Comparison of ENCODE assay signal across 8 cellular contexts in the genomic region with DNA sequence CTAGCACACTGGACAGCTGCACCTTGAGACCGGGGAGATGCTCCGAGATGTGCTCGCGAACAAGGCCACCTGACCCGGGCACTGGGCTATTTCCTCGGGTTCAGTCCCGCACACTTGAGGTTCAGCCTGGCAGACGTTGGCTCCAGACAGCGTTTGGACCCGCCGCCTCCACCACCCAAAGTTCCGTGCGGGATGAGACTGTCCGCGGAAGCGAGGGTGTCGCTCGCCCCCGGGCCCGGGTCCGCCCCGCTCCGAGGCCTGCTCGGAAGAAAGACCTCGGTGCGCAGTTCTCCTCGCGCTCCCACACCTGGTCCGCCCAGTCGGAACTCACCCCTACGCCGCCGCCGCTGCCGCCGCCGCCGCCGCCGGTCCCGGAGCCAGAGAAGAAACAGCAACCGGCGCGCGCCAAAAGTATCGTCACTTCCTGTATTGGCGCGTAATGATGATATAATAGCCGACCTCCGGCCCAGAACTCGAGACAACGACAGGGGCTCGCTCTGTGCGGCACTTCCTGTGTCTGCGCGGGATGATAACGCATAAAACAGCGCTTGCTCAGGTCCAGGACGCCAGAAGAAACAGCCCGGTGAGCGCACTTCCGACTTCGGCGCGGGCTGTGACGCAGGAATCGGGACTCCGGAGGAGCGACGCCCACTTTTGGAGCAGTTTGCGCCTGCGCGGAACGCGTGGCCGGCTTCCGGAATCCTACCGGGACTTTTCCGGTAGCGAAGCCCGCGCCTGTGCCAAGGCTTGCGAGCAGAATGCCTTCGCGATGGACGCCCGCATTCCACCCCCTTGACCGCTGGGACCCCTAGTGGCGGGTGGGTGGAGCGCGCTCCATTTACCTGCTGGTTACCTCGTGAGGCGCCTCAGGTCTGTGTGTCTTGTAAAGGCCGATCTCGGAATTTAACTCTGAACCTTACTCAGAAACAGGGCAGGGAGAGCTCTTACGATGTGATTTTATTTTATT. TPM values are rescaled to one million over a fixed set of nuclear protein-coding genes. Genes with fewer than 3 reads are reported as not detected.
DNase-seq lines count a peak whose midpoint lies in the region; ATAC-seq, FAIRE-seq and TF ChIP-seq lines count a peak whose summit lies in the region.
"Not testable (repeated sequence)": the region's sequence is repeated elsewhere in the genome, so short reads cannot be mapped to it uniquely, and the experiment has no call there.

Gene CDK11B, minus strand, starts transcription at position 422 of the 967 bp plus-strand sequence. CDS start 1,519 bp downstream, outside the sequence.

- TF ChIP-seq CTCF in WI38 (IDR thresholded peaks at IDR 0.05; ENCODE audit: low read depth, low read length): not testable (repeated sequence)
- peak; percentile 20 for TF ChIP-seq CTCF in bronchial epithelial cell (IDR thresholded peaks at IDR 0.05; ENCODE audit: insufficient read depth, low read length, severe bottlenecking)

- ATAC-seq in GM18909 (IDR thresholded peaks at IDR 0.05; ENCODE audit: poor library complexity, unreplicated experiment) (peak; percentile 88), HG03175 (IDR thresholded peaks at IDR 0.05; ENCODE audit: unreplicated experiment) (peak; percentile 86)

- FAIRE-seq in bronchial epithelial cell (lab: Jason Lieb, UNC): not testable (repeated sequence)

- H3K4me3 ChIP-seq in WI38 (ENCODE audit: low read depth, low read length): peak within 1 kb of the TSS; percentile 60
- H3K4me3 ChIP-seq in bronchial epithelial cell (ENCODE audit: low read depth, low read length): peak within 1 kb of the TSS; percentile 50

- H3K27me3 ChIP-seq in bronchial epithelial cell (ENCODE audit: control insufficient read depth, insufficient read depth, low read length): not testable (repeated sequence)

- DNase-seq in AG08395 (ENCODE audit: low spot score) (peak; percentile 95), NCI-H2227 treated with DMSO at 0.1 percent for 48 hours (lab: John Stamatoyannopoulos, UW) (peak; percentile 97), bronchial epithelial cell (ENCODE audit: low read depth) (peak; percentile 86), iPS-NIHi7 (ENCODE audit: extremely low spot score) (peak; percentile 92), smooth muscle cell of the brain vasculature (ENCODE audit: low read depth, low spot score) (peak; percentile 86)

- H3K36me3 ChIP-seq in bronchial epithelial cell (ENCODE audit: control insufficient read depth, insufficient read depth, low read length): not testable (repeated sequence)

RNA-seq across cellular contexts. Expression of gene CDK11B, which starts in this region (rescaled TPM):
- 5.0 and 7.6 TPM in 2 replicates for total RNA-seq in bronchial epithelial cell

Comparison
In these comparisons a context has a peak if more than half of its experiments do, and no peak if none do; other contexts are left out.
1. Peak in every context shown above with its lines: DNase-seq, ATAC-seq and H3K4me3 ChIP-seq.